Comparison of ENCODE assay signal across 29 cellular contexts in the genomic region with DNA sequence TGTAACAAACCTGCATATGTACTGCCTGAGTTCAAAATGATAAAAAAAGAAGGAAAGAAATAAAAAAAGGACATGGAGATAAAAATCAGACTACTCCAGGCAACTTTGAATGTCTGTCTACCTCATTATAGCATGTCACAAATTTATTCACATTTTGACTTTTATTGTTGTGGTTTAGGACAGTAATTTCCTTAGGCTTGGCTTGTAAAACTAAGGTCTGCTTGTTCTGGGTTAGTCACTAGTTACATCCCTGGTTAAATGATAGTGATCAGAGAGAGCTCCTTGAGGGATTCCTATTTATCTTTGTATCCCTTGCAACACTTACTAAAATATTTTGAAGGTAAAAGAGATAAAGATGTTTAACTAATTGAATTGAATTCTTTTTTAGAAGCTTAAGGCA. TPM values are rescaled to one million over a fixed set of nuclear protein-coding genes. Genes with fewer than 3 reads are reported as not detected.
"Had no signal": no experiment of that assay in that cellular context is flagged by ENCODE, and none has a peak within 500 bp of the region (broad histone marks: within the 10 kb centered on the region; RNA-seq: fewer than 3 reads in every experiment).

No MANE protein-coding gene starts in this region.

- H3K9me2 ChIP-seq: SK-N-SH had no signal

- H3K36me3 Mint-ChIP-seq: activated naive CD8-positive, alpha-beta T cell had no signal

- H3K9me3 Mint-ChIP-seq: activated CD4-positive, alpha-beta memory T cell treated with anti-CD3 and anti-CD28 coated beads, Interleukin-2, amount 10 ng/mL, durations not matched to agents 7 days and 5 days; activated T-helper 1 cell treated with anti-CD3 and anti-CD28 coated beads, Interleukin-12 subunit alpha, Interleukin-12 subunit beta, Interleukin-2, Interleukin-4 antibody, amounts not matched to agents 30 ng/mL and 10 ng/mL and 1 ng/mL, durations not matched to agents 14 hours and 24 hours and 36 hours had no signal

- H3K27ac Mint-ChIP-seq: activated CD4-positive, alpha-beta T cell treated with anti-CD3 and anti-CD28 coated beads for 36 hours; activated naive CD4-positive, alpha-beta T cell treated with anti-CD3 and anti-CD28 coated beads for 36 hours had no signal

- H3K27me3 Mint-ChIP-seq: activated CD4-positive, alpha-beta memory T cell treated with anti-CD3 and anti-CD28 coated beads, Interleukin-2, amount 10 ng/mL, durations not matched to agents 7 days and 5 days; activated CD4-positive, alpha-beta T cell treated with anti-CD3 and anti-CD28 coated beads for 36 hours; activated naive CD8-positive, alpha-beta T cell had no signal

- H3K4me2 ChIP-seq: SK-N-SH had no signal

- H3K36me3 ChIP-seq: brain microvascular endothelial cell, cardiac muscle cell, WERI-Rb-1 had no signal

- H3K27ac ChIP-seq: brain microvascular endothelial cell, cardiac muscle cell, WERI-Rb-1 had no signal

- H3K4me3 Mint-ChIP-seq: activated CD4-positive, alpha-beta memory T cell treated with anti-CD3 and anti-CD28 coated beads, Interleukin-2, amount 10 ng/mL, durations not matched to agents 7 days and 5 days; activated CD4-positive, alpha-beta T cell treated with anti-CD3 and anti-CD28 coated beads for 36 hours; activated naive CD4-positive, alpha-beta T cell treated with anti-CD3 and anti-CD28 coated beads for 36 hours; activated naive CD8-positive, alpha-beta T cell; activated T-helper 1 cell treated with anti-CD3 and anti-CD28 coated beads, Interleukin-12 subunit alpha, Interleukin-12 subunit beta, Interleukin-2, Interleukin-4 antibody, amounts not matched to agents 30 ng/mL and 10 ng/mL and 1 ng/mL, durations not matched to agents 14 hours and 24 hours and 36 hours had no signal

- H3K9me3 ChIP-seq: SK-N-SH had no signal

- ATAC-seq: activated CD4-positive, alpha-beta T cell treated with anti-CD3 and anti-CD28 coated beads for 36 hours; Panc1; Right ventricle myocardium inferior had no signal

- H3K4me3 ChIP-seq: cardiac muscle cell had no signal

- DNase-seq: activated CD4-positive, alpha-beta memory T cell treated with anti-CD3 and anti-CD28 coated beads, Interleukin-2, amount 10 ng/mL, durations not matched to agents 7 days and 5 days; activated CD4-positive, alpha-beta T cell treated with anti-CD3 and anti-CD28 coated beads for 36 hours; activated CD4-positive, alpha-beta T cell treated with anti-CD3 and anti-CD28 coated beads, Interleukin-2, amount 50 U/mL, for 1 hour; activated CD8-positive, alpha-beta memory T cell treated with anti-CD3 and anti-CD28 coated beads, Interleukin-2, amount 50 U/mL, for 4 hours; activated effector memory CD4-positive, alpha-beta T cell treated with anti-CD3 and anti-CD28 coated beads, Interleukin-2, amount 50 U/mL, for 16 hours; amygdala; brain microvascular endothelial cell; cerebellar nuclear complex; Karpas-422; NCI-H1048; NCI-H146; NCI-H187 treated with DMSO at 0.1 percent for 48 hours; NCI-H2081 treated with DMSO at 0.1 percent for 48 hours; NCI-H2171; NCI-H345; NCI-H510A; NCI-H526 treated with DMSO at 0.1 percent for 48 hours; NCI-H82; RPMI8226; SK-N-SH; T-helper 1 cell; WERI-Rb-1 had no signal

- H3K9ac ChIP-seq: SK-N-SH had no signal

- H3K27me3 ChIP-seq: brain microvascular endothelial cell, cardiac muscle cell had no signal

RNA-seq across cellular contexts. Expression of gene ITM2A, which starts 42.5 kb away (rescaled TPM):
- total RNA-seq: OCI-LY7 had no signal
- polyA plus RNA-seq: SK-N-SH had no signal
